ENCODE assay signal across 1 cellular context in genomic region chr6:41734666-41735426, GRCh38.
TF ChIP-seq lines count a peak whose summit lies in the region.

No MANE protein-coding gene starts in this region.

TF ChIP-seq in HepG2, 621 proteins besides CTCF, POLR2A, EP300 and RAD21 (continued from another document and continues in another):
- TF ChIP-seq CEBPZ (IDR thresholded peaks at IDR 0.05; ENCODE audit: low read length) (no peak), EHMT2 (IDR thresholded peaks at IDR 0.05; ENCODE audit: borderline replicate concordance, low read depth, low read length) (no peak), ZNF138 (CRISPR knock-in tag; IDR thresholded peaks at IDR 0.05; ENCODE audit: low read depth) (no peak), ZNF547 (CRISPR knock-in tag; IDR thresholded peaks at IDR 0.05) (no peak), ZIK1 (CRISPR knock-in tag; IDR thresholded peaks at IDR 0.05; ENCODE audit: borderline replicate concordance, low read depth) (no peak; the same call in 1 of the 2 replicates), KMT2A (CRISPR knock-in tag; IDR thresholded peaks at IDR 0.05) (no peak; the same call in 1 of the 2 replicates), ZNF713 (CRISPR knock-in tag; IDR thresholded peaks at IDR 0.05) (no peak; the same call in 1 of the 2 replicates), FOSL2 (CRISPR knock-in tag; IDR thresholded peaks at IDR 0.05) (0 out of 2 replicates have a peak, but pooled peaks have one; percentile 5), ZBTB1 (CRISPR knock-in tag; IDR thresholded peaks at IDR 0.05; ENCODE audit: borderline replicate concordance) (no peak), ZBTB44 (CRISPR knock-in tag; IDR thresholded peaks at IDR 0.05) (no peak), GFI1 (CRISPR knock-in tag; IDR thresholded peaks at IDR 0.05; ENCODE audit: borderline replicate concordance) (peak; percentile 46; the same call in 1 of the 2 replicates), XBP1 (CRISPR knock-in tag; IDR thresholded peaks at IDR 0.05) (no peak), ZNF607 (CRISPR knock-in tag; IDR thresholded peaks at IDR 0.05; ENCODE audit: borderline replicate concordance) (no peak), ZNF407 (CRISPR knock-in tag; IDR thresholded peaks at IDR 0.05; ENCODE audit: not compliant biosample characterization) (no peak), MEF2D (CRISPR knock-in tag; IDR thresholded peaks at IDR 0.05) (0 out of 2 replicates have a peak, but pooled peaks have one; percentile 28), ZFX (CRISPR knock-in tag; IDR thresholded peaks at IDR 0.05; ENCODE audit: low read depth) (peak; percentile 76), HMGXB4 (CRISPR knock-in tag; IDR thresholded peaks at IDR 0.05; ENCODE audit: borderline replicate concordance in 1 of 2, low read depth in 1 of 2) (peak in 1 of 2 experiments; percentile 2; a peak in 1 of 4 replicates), PTBP1 (IDR thresholded peaks at IDR 0.05; ENCODE audit: low read depth, low read length, poor library complexity, severe bottlenecking) (no peak), RARA (CRISPR knock-in tag; IDR thresholded peaks at IDR 0.05) (no peak; the same call in none of the 2 replicates), AKAP8 (CRISPR knock-in tag; IDR thresholded peaks at IDR 0.05) (no peak), CREM (IDR thresholded peaks at IDR 0.05) (no peak), CREM (CRISPR knock-in tag; IDR thresholded peaks at IDR 0.05) (no peak), MTERF4 (CRISPR knock-in tag; IDR thresholded peaks at IDR 0.05) (no peak), ZNF441 (CRISPR knock-in tag; IDR thresholded peaks at IDR 0.05; ENCODE audit: borderline replicate concordance) (no peak; the same call in 1 of the 2 replicates), HNRNPH1 (optimal IDR thresholded peaks at IDR 0.05; ENCODE audit: low read depth, low read length) (no peak), NFIB (CRISPR knock-in tag; IDR thresholded peaks at IDR 0.05; ENCODE audit: borderline replicate concordance) (no peak)
- TF ChIP-seq, protein P1, sequence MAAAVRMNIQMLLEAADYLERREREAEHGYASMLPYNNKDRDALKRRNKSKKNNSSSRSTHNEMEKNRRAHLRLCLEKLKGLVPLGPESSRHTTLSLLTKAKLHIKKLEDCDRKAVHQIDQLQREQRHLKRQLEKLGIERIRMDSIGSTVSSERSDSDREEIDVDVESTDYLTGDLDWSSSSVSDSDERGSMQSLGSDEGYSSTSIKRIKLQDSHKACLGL (CRISPR knock-in tag; IDR thresholded peaks at IDR 0.05) = 0 out of 2 replicates have a peak, but pooled peaks have one; percentile 39
- TF ChIP-seq, protein P2, sequence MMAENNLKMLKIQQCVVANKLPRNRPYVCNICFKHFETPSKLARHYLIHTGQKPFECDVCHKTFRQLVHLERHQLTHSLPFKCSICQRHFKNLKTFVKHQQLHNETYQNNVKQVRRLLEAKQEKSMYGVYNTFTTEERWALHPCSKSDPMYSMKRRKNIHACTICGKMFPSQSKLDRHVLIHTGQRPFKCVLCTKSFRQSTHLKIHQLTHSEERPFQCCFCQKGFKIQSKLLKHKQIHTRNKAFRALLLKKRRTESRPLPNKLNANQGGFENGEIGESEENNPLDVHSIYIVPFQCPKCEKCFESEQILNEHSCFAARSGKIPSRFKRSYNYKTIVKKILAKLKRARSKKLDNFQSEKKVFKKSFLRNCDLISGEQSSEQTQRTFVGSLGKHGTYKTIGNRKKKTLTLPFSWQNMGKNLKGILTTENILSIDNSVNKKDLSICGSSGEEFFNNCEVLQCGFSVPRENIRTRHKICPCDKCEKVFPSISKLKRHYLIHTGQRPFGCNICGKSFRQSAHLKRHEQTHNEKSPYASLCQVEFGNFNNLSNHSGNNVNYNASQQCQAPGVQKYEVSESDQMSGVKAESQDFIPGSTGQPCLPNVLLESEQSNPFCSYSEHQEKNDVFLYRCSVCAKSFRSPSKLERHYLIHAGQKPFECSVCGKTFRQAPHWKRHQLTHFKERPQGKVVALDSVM (CRISPR knock-in tag; IDR thresholded peaks at IDR 0.05) = 0 out of 2 replicates have a peak, but pooled peaks have one; percentile 48
- TF ChIP-seq, protein P3, sequence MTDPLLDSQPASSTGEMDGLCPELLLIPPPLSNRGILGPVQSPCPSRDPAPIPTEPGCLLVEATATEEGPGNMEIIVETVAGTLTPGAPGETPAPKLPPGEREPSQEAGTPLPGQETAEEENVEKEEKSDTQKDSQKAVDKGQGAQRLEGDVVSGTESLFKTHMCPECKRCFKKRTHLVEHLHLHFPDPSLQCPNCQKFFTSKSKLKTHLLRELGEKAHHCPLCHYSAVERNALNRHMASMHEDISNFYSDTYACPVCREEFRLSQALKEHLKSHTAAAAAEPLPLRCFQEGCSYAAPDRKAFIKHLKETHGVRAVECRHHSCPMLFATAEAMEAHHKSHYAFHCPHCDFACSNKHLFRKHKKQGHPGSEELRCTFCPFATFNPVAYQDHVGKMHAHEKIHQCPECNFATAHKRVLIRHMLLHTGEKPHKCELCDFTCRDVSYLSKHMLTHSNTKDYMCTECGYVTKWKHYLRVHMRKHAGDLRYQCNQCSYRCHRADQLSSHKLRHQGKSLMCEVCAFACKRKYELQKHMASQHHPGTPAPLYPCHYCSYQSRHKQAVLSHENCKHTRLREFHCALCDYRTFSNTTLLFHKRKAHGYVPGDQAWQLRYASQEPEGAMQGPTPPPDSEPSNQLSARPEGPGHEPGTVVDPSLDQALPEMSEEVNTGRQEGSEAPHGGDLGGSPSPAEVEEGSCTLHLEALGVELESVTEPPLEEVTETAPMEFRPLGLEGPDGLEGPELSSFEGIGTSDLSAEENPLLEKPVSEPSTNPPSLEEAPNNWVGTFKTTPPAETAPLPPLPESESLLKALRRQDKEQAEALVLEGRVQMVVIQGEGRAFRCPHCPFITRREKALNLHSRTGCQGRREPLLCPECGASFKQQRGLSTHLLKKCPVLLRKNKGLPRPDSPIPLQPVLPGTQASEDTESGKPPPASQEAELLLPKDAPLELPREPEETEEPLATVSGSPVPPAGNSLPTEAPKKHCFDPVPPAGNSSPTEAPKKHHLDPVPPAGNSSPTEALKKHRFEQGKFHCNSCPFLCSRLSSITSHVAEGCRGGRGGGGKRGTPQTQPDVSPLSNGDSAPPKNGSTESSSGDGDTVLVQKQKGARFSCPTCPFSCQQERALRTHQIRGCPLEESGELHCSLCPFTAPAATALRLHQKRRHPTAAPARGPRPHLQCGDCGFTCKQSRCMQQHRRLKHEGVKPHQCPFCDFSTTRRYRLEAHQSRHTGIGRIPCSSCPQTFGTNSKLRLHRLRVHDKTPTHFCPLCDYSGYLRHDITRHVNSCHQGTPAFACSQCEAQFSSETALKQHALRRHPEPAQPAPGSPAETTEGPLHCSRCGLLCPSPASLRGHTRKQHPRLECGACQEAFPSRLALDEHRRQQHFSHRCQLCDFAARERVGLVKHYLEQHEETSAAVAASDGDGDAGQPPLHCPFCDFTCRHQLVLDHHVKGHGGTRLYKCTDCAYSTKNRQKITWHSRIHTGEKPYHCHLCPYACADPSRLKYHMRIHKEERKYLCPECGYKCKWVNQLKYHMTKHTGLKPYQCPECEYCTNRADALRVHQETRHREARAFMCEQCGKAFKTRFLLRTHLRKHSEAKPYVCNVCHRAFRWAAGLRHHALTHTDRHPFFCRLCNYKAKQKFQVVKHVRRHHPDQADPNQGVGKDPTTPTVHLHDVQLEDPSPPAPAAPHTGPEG (CRISPR knock-in tag; IDR thresholded peaks at IDR 0.05) = no peak; the same call in 1 of the 2 replicates
